19 cellular contexts compared by ENCODE assay signal in genomic region chr3:10996345-10997050, GRCh38. TPM values are rescaled to one million over a fixed set of nuclear protein-coding genes. Genes with fewer than 3 reads are reported as not detected.
DNase-seq lines count a peak whose midpoint lies in the region; ATAC-seq, FAIRE-seq and TF ChIP-seq lines count a peak whose summit lies in the region.
"Had no signal": no experiment of that assay in that cellular context is flagged by ENCODE, and none has a peak within 500 bp of the region (broad histone marks: within the 10 kb centered on the region; RNA-seq: fewer than 3 reads in every experiment).

No MANE protein-coding gene starts in this region.

- DNase-seq in HepG2 (ENCODE audit: low spot score): no peak
- DNase-seq in right lobe of liver: no peak
- peak; percentile 16 to 73 (median 67) for DNase-seq in dorsolateral prefrontal cortex
- DNase-seq in middle frontal gyrus (ENCODE audit: extremely low spot score, low spot score): peak; percentile 59
- no peak for DNase-seq in SIG-M5 treated with dmso at 0.1 percent for 504 hours (lab: John Stamatoyannopoulos, UW; ENCODE audit: unreplicated experiment)
- no peak for DNase-seq in amniotic stem cell (lab: John Stamatoyannopoulos, UW)
- DNase-seq in islet precursor cell: no peak
- DNase-seq: CD4-positive, alpha-beta T cell; EL; GOT3; HFFc6; NCI-H1417 treated with DMSO at 0.1 percent for 48 hours; NCI-H2081; NCI-H226; NCI-H526; PC-9 had no signal

- H3K9me3 ChIP-seq in HepG2 (ENCODE audit: low read length) (no peaks in the 10 kb centered on the region), right lobe of liver (no peaks in the 10 kb centered on the region)

- no peak overlapping the region for H2AFZ ChIP-seq in HepG2 (ENCODE audit: low read length)
- H2AFZ ChIP-seq: PC-9 had no signal

- CTCF ChIA-PET in HepG2 (lab: Yijun Ruan, JAX; ENCODE audit: low intra/inter-chr PET ratio, low total read pairs): no interaction called here

- H3K27me3 ChIP-seq in HepG2 (ENCODE audit: control insufficient read depth in 1 of 2, insufficient read depth in 2 of 2, low read length in 2 of 2) (peaks cover 3 to 23% of the 10 kb centered on the region in 2 experiments; a peak in 3 of 5 replicates), right lobe of liver (no peaks in the 10 kb centered on the region), dorsolateral prefrontal cortex (peaks cover 0 to 10% (median 0%) of the 10 kb centered on the region in 45 donors)

- TF ChIP-seq POLR2A in HepG2 (IDR thresholded peaks at IDR 0.05; ENCODE audit: insufficient read depth in 1 of 2, low read depth in 2 of 2, low read length in 2 of 2) (no peak), right lobe of liver (IDR thresholded peaks at IDR 0.05) (no peak)

- intact Hi-C loops in HepG2 (cut with micrococcal nuclease; ENCODE audit: unreplicated experiment): no loop called here
- intact Hi-C loops in right lobe of liver (cut with DNase I): no loop called here
- intact Hi-C loops in dorsolateral prefrontal cortex (cut with DNase I): no loop called here

- FAIRE-seq in HepG2 (lab: Jason Lieb, UNC): no peak

- in situ Hi-C loops in HepG2 (cut with HindIII; ENCODE audit: extremely low pct_ligation_motif_present, low pct_unique_long_range_greater_than_20kb): no loop called here

- H3K36me3 ChIP-seq in HepG2 (replicated peaks in 1 of 2; ENCODE audit: control insufficient read depth in 1 of 2, insufficient read depth in 2 of 2, low read length in 2 of 2): no peaks in the 10 kb centered on the region
- no peaks in the 10 kb centered on the region for H3K36me3 ChIP-seq in right lobe of liver

- 41% methylated on average over 2 of the region's 5 CpGs for WGBS in HepG2 (ENCODE audit: low lambda C conversion rate)
- 47% methylated on average over 5 of the region's 5 CpGs for WGBS in right lobe of liver (ENCODE audit: insufficient coverage, low coverage, low lambda C conversion rate, missing lambda C conversion rate)

- no peaks in the 10 kb centered on the region for H3K79me2 ChIP-seq in HepG2 (ENCODE audit: insufficient read depth, low read length)

- H3K4me1 ChIP-seq in HepG2 (ENCODE audit: insufficient read depth, low read length): peaks cover 24% of the 10 kb centered on the region
- peaks cover 0 to 76% (median 38%) of the 10 kb centered on the region in 4 donors for H3K4me1 ChIP-seq in right lobe of liver

- TF ChIP-seq RAD21 in HepG2 (CRISPR knock-in tag; IDR thresholded peaks at IDR 0.05): no peak

- TF ChIP-seq EP300 in HepG2 (IDR thresholded peaks at IDR 0.05; ENCODE audit: low read depth in 2 of 2, low read length in 2 of 2): no peak
- TF ChIP-seq EP300 in HepG2 (CRISPR knock-in tag; IDR thresholded peaks at IDR 0.05; ENCODE audit: borderline replicate concordance): no peak

- H3K4me3 ChIP-seq in HepG2 (replicated peaks in 1 of 3; ENCODE audit: insufficient read depth in 1 of 3, low read depth in 2 of 3, low read length in 3 of 3) (no peak overlapping the region), right lobe of liver (no peak overlapping the region), dorsolateral prefrontal cortex (peak overlapping the region in 54 of 59 donors; percentile 2 to 90 (median 76))
- H3K4me3 ChIP-seq: PC-9 had no signal

- POLR2A ChIA-PET in HepG2 (lab: Yijun Ruan, JAX): no interaction called here

- ATAC-seq in HepG2 (no peak), right lobe of liver (no peak), HG03280 (IDR thresholded peaks at IDR 0.05; ENCODE audit: unreplicated experiment) (no peak)
- ATAC-seq: SK-N-SH treated with all-trans-retinoic acid at 6 μM for 48 hours had no signal

- H3K27ac ChIP-seq in HepG2 (ENCODE audit: extremely low read length, insufficient read depth, low read length): no peak overlapping the region
- H3K27ac ChIP-seq in right lobe of liver: peak overlapping the region in 1 of 3 donors; percentile 18
- peak overlapping the region; percentile 47 to 98 (median 95) for H3K27ac ChIP-seq in dorsolateral prefrontal cortex
- H3K27ac ChIP-seq: PC-9 had no signal

- no TSS peak for BruUV-seq in HepG2 (replicated peaks; lab: Mats Ljungman, UMichigan)

- TF ChIP-seq CTCF in HepG2 (CRISPR knock-in tag; IDR thresholded peaks at IDR 0.05) (no peak), right lobe of liver (IDR thresholded peaks at IDR 0.05) (no peak), dorsolateral prefrontal cortex (IDR thresholded peaks at IDR 0.05 in 54 of 56, conservative IDR thresholded peaks at IDR 0.05 in 2 of 56; ENCODE audit: low read depth in 1 of 56, partially characterized antibody in 56 of 56) (peak in 8 of 56 donors; percentile 3 to 27 (median 11))

- no peaks in the 10 kb centered on the region for H4K20me1 ChIP-seq in HepG2 (ENCODE audit: insufficient read depth, low read length)

- H3K4me2 ChIP-seq in HepG2 (ENCODE audit: low read depth, low read length): no peak overlapping the region
- H3K4me2 ChIP-seq: PC-9 had no signal

- H3K9ac ChIP-seq in HepG2 (ENCODE audit: insufficient read depth, low read depth, low read length): no peak overlapping the region

TF ChIP-seq in HepG2, 621 proteins besides CTCF, POLR2A, EP300 and RAD21:
- TF ChIP-seq AGO2 (optimal IDR thresholded peaks at IDR 0.05; ENCODE audit: low read depth, low read length) (no peak), LCORL (IDR thresholded peaks at IDR 0.05) (peak; percentile 58; the same call in 1 of the 2 replicates), LCORL (CRISPR knock-in tag; IDR thresholded peaks at IDR 0.05) (no peak)
TF ChIP-seq in HepG2: peak in this region for 1.

RNA-seq across cellular contexts. Expression of gene SLC6A1, which starts 4.0 kb away (rescaled TPM):
- total RNA-seq in HepG2 (2016; rRNA removed; fragmentation: Illumina TruSeq; extraction: Trizol) (not detected in 2 replicates), right lobe of liver (10 to 100 TPM; 14.5 to 70.1 (median 37.3) TPM), dorsolateral prefrontal cortex (100 to 1,000 TPM; 127 to 356 (median 209) TPM)
- not detected in 2 replicates for total RNA-seq in HepG2 (2016; cell fraction: cytosol; rRNA removed; fragmentation: Illumina TruSeq; extraction: Trizol; ENCODE audit: low read depth)
- not detected in 2 replicates for total RNA-seq in HepG2 (2016; cell fraction: insoluble cytoplasmic fraction; rRNA removed; fragmentation: Illumina TruSeq; extraction: Trizol)
- not detected in 2 replicates for total RNA-seq in HepG2 (2016; cell fraction: membrane; rRNA removed; fragmentation: Illumina TruSeq; extraction: Trizol)
- total RNA-seq in HepG2 (2016; cell fraction: nucleus; rRNA removed; fragmentation: Illumina TruSeq; extraction: Trizol): not detected in 2 replicates
- polyA plus RNA-seq in HepG2 (2011; rRNA removed): 0.04 TPM in 1 of 2 replicates, not detected in the other
- polyA plus RNA-seq in HepG2 (2011; cell fraction: cytosol; rRNA removed): not detected in 2 replicates
- 0.03 and 0.05 TPM in 2 replicates for polyA plus RNA-seq in HepG2 (2011; cell fraction: nucleus; rRNA removed)
- 0.07 TPM in 1 of 2 replicates, not detected in the other for polyA plus RNA-seq in HepG2 (2012)
- polyA plus RNA-seq in HepG2 (2016; cell fraction: cytosol; fragmentation: Illumina TruSeq; extraction: Trizol; ENCODE audit: low read depth): not detected in 2 replicates
- not detected in 2 replicates for polyA plus RNA-seq in HepG2 (2016; cell fraction: insoluble cytoplasmic fraction; fragmentation: Illumina TruSeq; extraction: Trizol; ENCODE audit: low read depth)
- not detected in 2 replicates for polyA plus RNA-seq in HepG2 (2016; cell fraction: membrane; fragmentation: Illumina TruSeq; extraction: Trizol; ENCODE audit: low read depth)
- polyA plus RNA-seq in HepG2 (2016; cell fraction: nucleus; fragmentation: Illumina TruSeq; extraction: Trizol; ENCODE audit: insufficient read depth, low read depth): not detected in 2 replicates
- polyA minus RNA-seq in HepG2 (2011; rRNA and poly(A)+ RNA removed; ENCODE audit: low replicate concordance): not detected in 2 replicates
- not detected in 2 replicates for polyA minus RNA-seq in HepG2 (2011; cell fraction: cytosol; rRNA and poly(A)+ RNA removed)
- not detected in 2 replicates for polyA minus RNA-seq in HepG2 (2011; cell fraction: nucleus; rRNA and poly(A)+ RNA removed)
- total RNA-seq: A673; CD4-positive, alpha-beta T cell; HFFc6; PC-9 had no signal

Comparison
In these comparisons a context has a peak if more than half of its experiments do, and no peak if none do; other contexts are left out.
1. RNA of gene SLC6A1, which starts 4.0 kb away (total RNA-seq): 127 to 356 TPM in dorsolateral prefrontal cortex and 14.5 to 70.1 TPM in right lobe of liver; not detected in HepG2; every median in the first group is over 10 times any median in the second.
2. DNase-seq: peak in dorsolateral prefrontal cortex (10 of 10) and middle frontal gyrus (single experiment); none in HepG2 (single experiment), right lobe of liver (0 of 3), SIG-M5 treated with dmso at 0.1 percent for 504 hours (single experiment), amniotic stem cell (single experiment) and islet precursor cell (single experiment).
3. H3K4me3 ChIP-seq: peak in dorsolateral prefrontal cortex (54 of 59); none in HepG2 (0 of 3) and right lobe of liver (0 of 3).